Comparison of ENCODE assay signal across 19 cellular contexts in the genomic region with DNA sequence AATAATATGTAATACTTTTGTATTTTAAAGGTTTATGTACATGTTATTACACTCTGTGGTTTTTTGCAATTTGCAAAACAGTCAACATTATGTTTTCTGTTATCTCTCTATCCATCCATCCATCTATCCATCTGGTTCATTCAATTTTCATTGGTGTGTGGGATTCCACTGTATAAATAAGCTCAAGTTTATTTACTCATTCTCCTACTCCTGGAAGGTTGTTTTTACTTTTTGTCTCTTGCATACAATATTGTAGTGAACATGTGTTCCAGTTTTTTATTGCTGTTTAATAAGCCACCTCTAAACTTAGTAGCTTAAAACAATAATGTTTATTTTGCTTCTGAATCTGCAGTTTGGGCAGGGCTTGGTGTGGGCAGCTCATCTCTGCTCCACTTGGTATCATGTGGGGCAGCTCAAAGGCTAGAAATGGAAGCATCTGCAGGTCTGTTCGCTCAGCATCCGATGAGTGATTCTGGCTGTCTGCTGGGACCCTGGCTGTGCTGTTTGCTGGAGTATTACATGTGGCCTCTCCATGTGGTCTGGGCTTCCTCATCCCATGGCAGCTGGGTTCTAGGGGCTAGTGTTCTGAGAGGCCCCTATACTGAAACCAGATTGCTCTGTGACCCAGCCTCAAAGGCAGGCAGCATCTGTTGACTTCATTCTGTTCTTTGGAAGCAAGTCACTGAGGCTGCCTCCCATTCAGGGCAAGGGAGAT. TPM values are rescaled to one million over a fixed set of nuclear protein-coding genes. Genes with fewer than 3 reads are reported as not detected.
DNase-seq lines count a peak whose midpoint lies in the region; ATAC-seq and TF ChIP-seq lines count a peak whose summit lies in the region.
"Had no signal": no experiment of that assay in that cellular context is flagged by ENCODE, and none has a peak within 500 bp of the region (broad histone marks: within the 10 kb centered on the region; RNA-seq: fewer than 3 reads in every experiment).

No MANE protein-coding gene starts in this region.

- H3K9ac ChIP-seq in neuronal stem cell (ENCODE audit: low read depth, low read length, poor library complexity) (no peak overlapping the region), mesendoderm (ENCODE audit: low read length) (no peak overlapping the region)

- no peak overlapping the region for H3K18ac ChIP-seq in neuronal stem cell (ENCODE audit: low read length)
- H3K18ac ChIP-seq in mesendoderm (ENCODE audit: low read length) = no peak overlapping the region

- peak; percentile 75 for DNase-seq in DMS 273 treated with DMSO at 0.1 percent for 48 hours (lab: John Stamatoyannopoulos, UW)
- DNase-seq in NCI-H1694 (lab: John Stamatoyannopoulos, UW) = peak; percentile 65
- no peak for DNase-seq in neuronal stem cell (ENCODE audit: low spot score)
- no peak for DNase-seq in CD8-positive, alpha-beta T cell
- no peak for DNase-seq in adrenal gland
- no peak for DNase-seq in mesendoderm
- DNase-seq: AML-193, GDM1, KBM-7, NCI-H1436, NCI-H2081 treated with DMSO at 0.1 percent for 48 hours, NCI-H345, NCI-H526, RPMI8226, SW 1271 had no signal

- no peak overlapping the region for H2BK15ac ChIP-seq in neuronal stem cell (ENCODE audit: low read length)
- no peak overlapping the region for H2BK15ac ChIP-seq in mesendoderm (replicated peaks; ENCODE audit: low read depth)

- WGBS in neuronal stem cell (ENCODE audit: extremely low coverage in 2 of 2, insufficient read length in 2 of 2, insufficient replicate concordance in 1 of 2), 2 donors = no CpG with 5 or more reads among the region's 2 CpGs
- 48 to 75% (median 70%) methylated on average over 2 of the region's 2 CpGs for WGBS in adrenal gland, 4 donors
- no CpG with 5 or more reads among the region's 2 CpGs for WGBS in mesendoderm (ENCODE audit: extremely low coverage, insufficient coverage, low lambda C conversion rate)

- peaks cover 5% of the 10 kb centered on the region for H3K4me1 Mint-ChIP-seq in CD8-positive, alpha-beta T cell (ENCODE audit: low read depth)

- no peak overlapping the region for H4K5ac ChIP-seq in mesendoderm (ENCODE audit: low read length)

- no peaks in the 10 kb centered on the region for H3K9me3 ChIP-seq in neuronal stem cell (replicated peaks in 1 of 2; ENCODE audit: control insufficient read depth in 2 of 2, insufficient read depth in 1 of 2, low read depth in 1 of 2, low read length in 2 of 2)
- no peaks in the 10 kb centered on the region for H3K9me3 ChIP-seq in CD8-positive, alpha-beta T cell (ENCODE audit: low read length)
- no peaks in the 10 kb centered on the region for H3K9me3 ChIP-seq in adrenal gland (replicated peaks in 1 of 3)

- no peak overlapping the region for H3K27ac Mint-ChIP-seq in CD8-positive, alpha-beta T cell

- H3K36me3 ChIP-seq in neuronal stem cell (replicated peaks in 1 of 2; ENCODE audit: control insufficient read depth in 2 of 2, insufficient read depth in 2 of 2, low read length in 2 of 2) = no peaks in the 10 kb centered on the region
- no peaks in the 10 kb centered on the region for H3K36me3 ChIP-seq in CD8-positive, alpha-beta T cell (ENCODE audit: insufficient read depth, low read length)
- no peaks in the 10 kb centered on the region for H3K36me3 ChIP-seq in adrenal gland (replicated peaks in 1 of 2)
- no peaks in the 10 kb centered on the region for H3K36me3 ChIP-seq in mesendoderm (ENCODE audit: control insufficient read depth, insufficient read depth, low read length)

- H3K4me1 ChIP-seq in neuronal stem cell (ENCODE audit: control insufficient read depth in 2 of 2, insufficient read depth in 1 of 2, low read depth in 1 of 2, low read length in 2 of 2) (peaks cover 14 to 17% of the 10 kb centered on the region in 2 donors), adrenal gland (replicated peaks in 1 of 2) (peaks cover 3 to 20% of the 10 kb centered on the region in 2 donors), mesendoderm (ENCODE audit: control insufficient read depth, low read depth, low read length) (peaks cover 9% of the 10 kb centered on the region)
- no peaks in the 10 kb centered on the region for H3K4me1 ChIP-seq in CD8-positive, alpha-beta T cell (ENCODE audit: insufficient read depth, low read length)

- CTCF ChIA-PET in CD8-positive, alpha-beta T cell (lab: Charles Lee) = interaction anchor here (0.6 to 1.8 kb wide), 4 partner anchors 8 to 583 kb away, joined by 3 read pairs; no protein-coding TSS in a partner anchor

- H3K4ac ChIP-seq in neuronal stem cell (ENCODE audit: low read length) = no peak overlapping the region
- no peak overlapping the region for H3K4ac ChIP-seq in mesendoderm (ENCODE audit: low read depth, low read length)

- H3K79me2 ChIP-seq in mesendoderm (ENCODE audit: control insufficient read depth, insufficient read depth, low read length) = no peaks in the 10 kb centered on the region

- H3K9me3 Mint-ChIP-seq in CD8-positive, alpha-beta T cell = no peaks in the 10 kb centered on the region

- ATAC-seq in SK-N-SH treated with all-trans-retinoic acid at 6 μM for 48 hours (no peak), HG02852 (IDR thresholded peaks at IDR 0.05; ENCODE audit: unreplicated experiment) (no peak)
- no peak for ATAC-seq in CD8-positive, alpha-beta T cell
- ATAC-seq: GM12878, HCT116 had no signal

- H3K56ac ChIP-seq in mesendoderm (ENCODE audit: low read length) = no peak overlapping the region

- no peak overlapping the region for H2AFZ ChIP-seq in neuronal stem cell (ENCODE audit: low read length)

- no peak overlapping the region for H3K23ac ChIP-seq in neuronal stem cell (ENCODE audit: low read depth, low read length, poor library complexity)
- no peak overlapping the region for H3K23ac ChIP-seq in mesendoderm (ENCODE audit: low read length)

- H3K27ac ChIP-seq in neuronal stem cell (replicated peaks; ENCODE audit: low read length) (no peak overlapping the region), adrenal gland (peak overlapping the region in 2 of 5 donors; percentile 47 to 76), mesendoderm (ENCODE audit: low read depth, low read length) (no peak overlapping the region)
- no peak overlapping the region for H3K27ac ChIP-seq in CD8-positive, alpha-beta T cell (ENCODE audit: low read depth, low read length)

- H3K27me3 Mint-ChIP-seq in CD8-positive, alpha-beta T cell (ENCODE audit: low read depth) = no peaks in the 10 kb centered on the region

- H3K4me3 ChIP-seq in neuronal stem cell (ENCODE audit: low read length in 2 of 2) = no peak overlapping the region
- H3K4me3 ChIP-seq in CD8-positive, alpha-beta T cell (ENCODE audit: low read depth, low read length) = no peak overlapping the region
- H3K4me3 ChIP-seq in adrenal gland = no peak overlapping the region
- no peak overlapping the region for H3K4me3 ChIP-seq in mesendoderm (ENCODE audit: low read length)
- H3K4me3 ChIP-seq: GM12878 had no signal

- H2AK5ac ChIP-seq in neuronal stem cell (ENCODE audit: low read depth, low read length) (peak overlapping the region; percentile 1), mesendoderm (ENCODE audit: low read length) (no peak overlapping the region)

- H3K79me1 ChIP-seq in neuronal stem cell (ENCODE audit: low read depth, low read length) = peaks cover 3% of the 10 kb centered on the region
- peaks cover 1% of the 10 kb centered on the region for H3K79me1 ChIP-seq in mesendoderm (ENCODE audit: low read length)

- H4K8ac ChIP-seq in neuronal stem cell (ENCODE audit: low read depth, low read length) (no peak overlapping the region), mesendoderm (ENCODE audit: low read depth, low read length) (no peak overlapping the region)

- intact Hi-C loops in CD8-positive, alpha-beta T cell (cut with DNase I, micrococcal nuclease) = no loop called here
- intact Hi-C loops in adrenal gland (cut with DNase I) = no loop called here

- no peak for TF ChIP-seq POLR2A in adrenal gland (IDR thresholded peaks at IDR 0.05)

- no peak overlapping the region for H3K4me2 ChIP-seq in neuronal stem cell (ENCODE audit: insufficient read depth, low read length, poor library complexity, severe bottlenecking)
- H3K4me2 ChIP-seq in mesendoderm (ENCODE audit: low read length) = no peak overlapping the region

- no peak overlapping the region for H4K91ac ChIP-seq in neuronal stem cell (ENCODE audit: low read depth, low read length, poor library complexity)

- no peak for TF ChIP-seq CTCF in CD8-positive, alpha-beta T cell (IDR thresholded peaks at IDR 0.05)
- no peak for TF ChIP-seq CTCF in adrenal gland (IDR thresholded peaks at IDR 0.05)

- H3K36me3 Mint-ChIP-seq in CD8-positive, alpha-beta T cell = no peaks in the 10 kb centered on the region

- H3K4me3 Mint-ChIP-seq in CD8-positive, alpha-beta T cell = no peak overlapping the region

- POLR2A ChIA-PET in CD8-positive, alpha-beta T cell (lab: Charles Lee) = no interaction called here

- H3K27me3 ChIP-seq in neuronal stem cell (ENCODE audit: control insufficient read depth in 3 of 3, insufficient read depth in 3 of 3, low read depth in 1 of 3, low read length in 3 of 3) (no peaks in the 10 kb centered on the region), adrenal gland (no peaks in the 10 kb centered on the region), mesendoderm (ENCODE audit: insufficient read depth, low read length, poor library complexity) (no peaks in the 10 kb centered on the region)
- H3K27me3 ChIP-seq in CD8-positive, alpha-beta T cell (ENCODE audit: insufficient read depth, low read length) = no peaks in the 10 kb centered on the region

- H2BK120ac ChIP-seq in neuronal stem cell (ENCODE audit: low read depth, low read length) = no peak overlapping the region
- no peak overlapping the region for H2BK120ac ChIP-seq in mesendoderm (ENCODE audit: low read depth, low read length)

- H2BK12ac ChIP-seq in neuronal stem cell (ENCODE audit: low read length) = no peak overlapping the region

- H2BK5ac ChIP-seq in neuronal stem cell (ENCODE audit: low read length) (no peak overlapping the region), mesendoderm (ENCODE audit: low read length) (no peak overlapping the region)

- H3K14ac ChIP-seq in neuronal stem cell (ENCODE audit: low read length) = no peak overlapping the region

TF ChIP-seq in SK-N-SH treated with all-trans-retinoic acid at 6 μM for 48 hours, 23 proteins besides CTCF, POLR2A, EP300 and RAD21 (continues in another document):
- TF ChIP-seq ZNF565 (CRISPR knock-in tag; conservative IDR thresholded peaks at IDR 0.05; ENCODE audit: low read depth) = peak; percentile 99

RNA-seq across cellular contexts. Expression of a gene that starts 45.6 kb away (rescaled TPM):
- polyA plus RNA-seq in neuronal stem cell (2013, experiment 1 of 2) = 8.7 TPM
- polyA plus RNA-seq in neuronal stem cell (2013, experiment 2 of 2) = 9.9 TPM
- total RNA-seq in CD8-positive, alpha-beta T cell = 1 to 10 TPM; 2.9 to 3.4 TPM
- 10 to 100 TPM in 7 of 8 donors, 1 to 10 TPM in 1; 6.1 to 18.7 (median 13.0) TPM for total RNA-seq in adrenal gland
- 10 to 100 TPM in 2 of 3 donors, 1 to 10 TPM in 1; 7.4 to 12.7 (median 10.5) TPM for polyA plus RNA-seq in adrenal gland
- 10.0 TPM for polyA plus RNA-seq in mesendoderm (2013, experiment 1 of 2)
- polyA plus RNA-seq in mesendoderm (2013, experiment 2 of 2) = 8.8 TPM

Comparison
In these comparisons a context has a peak if more than half of its experiments do, and no peak if none do; other contexts are left out.
1. DNase-seq: peak in DMS 273 treated with DMSO at 0.1 percent for 48 hours (single experiment) and NCI-H1694 (single experiment); none in neuronal stem cell (single experiment), CD8-positive, alpha-beta T cell (0 of 7), adrenal gland (0 of 7) and mesendoderm (single experiment).